In genomic region chr1:156781585-156782186, GRCh38 we compare ENCODE assay signal across 1 cellular context.
TF ChIP-seq lines count a peak whose summit lies in the region.

No MANE protein-coding gene starts in this region.

TF ChIP-seq in endothelial cell of umbilical vein, 7 proteins besides CTCF, POLR2A, EP300 and RAD21:
- TF ChIP-seq POLR2AphosphoS5 (IDR thresholded peaks at IDR 0.05; ENCODE audit: insufficient read depth, low read depth, low read length): no peak
- peak; percentile 21 for TF ChIP-seq FOS (IDR thresholded peaks at IDR 0.05; ENCODE audit: borderline replicate concordance, insufficient read depth, low read length)
- TF ChIP-seq JUN (IDR thresholded peaks at IDR 0.05; ENCODE audit: borderline replicate concordance, insufficient read depth, insufficient read length, low read depth): no peak
- no peak for TF ChIP-seq EZH2 (IDR thresholded peaks at IDR 0.05; ENCODE audit: borderline replicate concordance, low read depth, low read length, severe bottlenecking)
- TF ChIP-seq MAX (IDR thresholded peaks at IDR 0.05; ENCODE audit: insufficient read depth, insufficient read length): no peak
TF ChIP-seq in endothelial cell of umbilical vein: peak in this region for 1.
